ENCODE assay signal across 26 cellular contexts in the genomic region with DNA sequence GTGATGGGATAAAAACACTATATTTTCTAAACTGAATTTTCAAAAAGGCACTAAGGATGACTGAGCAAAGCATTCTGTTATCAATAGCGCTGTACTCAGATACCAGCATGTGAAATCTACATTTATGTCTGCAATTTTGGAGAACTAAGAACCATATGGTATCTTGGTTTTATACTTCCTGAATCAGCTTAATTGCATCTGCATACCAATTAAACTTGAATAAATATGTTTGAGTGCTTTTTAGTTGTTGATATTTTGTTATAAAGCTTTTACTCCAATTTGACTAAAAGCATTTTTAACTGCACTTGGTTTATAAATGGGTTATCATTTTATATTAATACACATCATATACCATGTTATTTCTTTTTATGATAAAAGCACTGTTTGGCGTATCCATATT.
"Had no signal": no experiment of that assay in that cellular context is flagged by ENCODE, and none has a peak within 500 bp of the region (broad histone marks: within the 10 kb centered on the region; RNA-seq: fewer than 3 reads in every experiment).

No MANE protein-coding gene starts in this region.

- H3K4me3 ChIP-seq: coronary artery, esophagus muscularis mucosa, gastroesophageal sphincter, heart left ventricle, lower lobe of right lung, ovary, psoas muscle, skin epidermis, spleen, thoracic aorta, tibial nerve, upper lobe of left lung had no signal

- ATAC-seq: foreskin keratinocyte; gastroesophageal sphincter; heart left ventricle; left ventricle myocardium superior; lower lobe of right lung; naive thymus-derived CD8-positive, alpha-beta T cell; psoas muscle; right cardiac atrium; stimulated activated memory B cell treated with anti-CD40 and anti-IgM and Interleukin-4, amounts not matched to agents 10 μg/mL and 1 μg/mL and 100 μg/mL, for 72 hours; stimulated activated naive CD8-positive, alpha-beta T cell treated with anti-CD3 and anti-CD28 coated beads, Interleukin-15, Interleukin-2, amounts not matched to agents 100 U/mL and 50 U/mL, for 24 hours had no signal

- H3K4me1 ChIP-seq: esophagus muscularis mucosa, foreskin keratinocyte, gastroesophageal sphincter, heart left ventricle, lower lobe of right lung, psoas muscle, spleen, tibial nerve, upper lobe of left lung had no signal

- H3K27me3 ChIP-seq: esophagus muscularis mucosa, foreskin keratinocyte, gastroesophageal sphincter, heart left ventricle, spleen, tibial nerve, upper lobe of left lung had no signal

- H3K27ac ChIP-seq: coronary artery, esophagus muscularis mucosa, foreskin keratinocyte, gastroesophageal sphincter, heart left ventricle, lower lobe of right lung, ovary, psoas muscle, skin epidermis, spleen, thoracic aorta, tibial nerve, upper lobe of left lung had no signal

- H3K36me3 ChIP-seq: esophagus muscularis mucosa, gastroesophageal sphincter, heart left ventricle, lower lobe of right lung, ovary, spleen, thoracic aorta, tibial nerve, upper lobe of left lung had no signal

- H3K9me3 ChIP-seq: esophagus muscularis mucosa, gastroesophageal sphincter, heart left ventricle, lower lobe of right lung, ovary, psoas muscle, spleen, thoracic aorta, tibial nerve, upper lobe of left lung had no signal

- DNase-seq: dermis blood vessel endothelial cell; effector memory CD4-positive, alpha-beta T cell; foreskin keratinocyte; heart left ventricle; immature natural killer cell; left ventricle myocardium superior; lower lobe of right lung; naive thymus-derived CD8-positive, alpha-beta T cell; nephron progenitor cell; occipital lobe; ovary; posterior cingulate gyrus; psoas muscle; right cardiac atrium; spleen; stimulated activated CD4-positive, alpha-beta T cell treated with anti-CD3 and anti-CD28 coated beads, Interleukin-4, amount 100 ng/mL, for 4 hours; stimulated activated naive CD8-positive, alpha-beta T cell treated with anti-CD3 and anti-CD28 coated beads, Interleukin-15, Interleukin-2, amounts not matched to agents 100 U/mL and 50 U/mL, for 24 hours; substantia nigra; upper lobe of left lung had no signal
